Comparison of ENCODE assay signal across 11 cellular contexts in genomic region chr7:70872188-70872587, GRCh38.
"Had no signal": no experiment of that assay in that cellular context is flagged by ENCODE, and none has a peak within 500 bp of the region (broad histone marks: within the 10 kb centered on the region; RNA-seq: fewer than 3 reads in every experiment).

No MANE protein-coding gene starts in this region.

- H3K4me2 ChIP-seq: GM23338 had no signal

- ATAC-seq: GM23338, HCT116 had no signal

- H3K36me3 ChIP-seq: HAP-1 had no signal

- H3K9ac ChIP-seq: GM23248 had no signal

- DNase-seq: GM23248, GOT3, H7, H9, HCEC 1CT, HFFc6 had no signal

- H2AFZ ChIP-seq: GM23248 had no signal

- FAIRE-seq: H1, H54 had no signal

- H3K4me1 ChIP-seq: HAP-1 had no signal

- H3K27ac ChIP-seq: GM23248 had no signal

- H3K9me3 ChIP-seq: HAP-1 had no signal

- H3K27ac Mint-ChIP-seq: GM23338, HFFc6 had no signal

- H3K4me3 Mint-ChIP-seq: GM23338, HFFc6 had no signal

- H3K4me3 ChIP-seq: GM23248, GM23338, HAP-1 had no signal
